Comparison of ENCODE assay signal across 1 cellular context in genomic region chr3:99651561-99651960, GRCh38.
TF ChIP-seq lines count a peak whose summit lies in the region.

No MANE protein-coding gene starts in this region.

TF ChIP-seq in IMR-90, 13 proteins besides CTCF, POLR2A, EP300 and RAD21:
- TF ChIP-seq FOS (IDR thresholded peaks at IDR 0.05; ENCODE audit: low read depth, low read length) (peak; percentile 66), CHD1 (IDR thresholded peaks at IDR 0.05; ENCODE audit: low read depth, low read length) (no peak)
